In the genomic region with DNA sequence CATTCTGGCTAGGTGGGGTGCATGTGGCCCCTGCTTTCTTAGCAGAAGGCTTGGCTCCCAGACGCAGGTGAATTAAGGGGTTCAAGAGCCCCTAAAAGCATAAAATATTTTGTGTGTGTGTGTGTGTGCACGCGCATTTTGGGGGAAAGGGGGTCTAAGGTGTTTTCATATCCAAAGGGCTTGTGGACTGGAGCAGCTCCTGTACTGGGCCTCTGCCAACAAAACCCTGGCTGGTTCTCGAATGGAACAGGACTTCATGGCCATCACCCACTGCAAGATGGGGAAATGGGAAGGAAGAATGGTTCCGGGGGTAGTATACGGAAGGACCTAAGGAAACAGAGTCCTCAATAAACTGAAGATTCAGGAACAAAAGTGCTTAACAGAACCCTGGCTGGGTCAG, we compare ENCODE assay signal across 11 cellular contexts. TPM values are rescaled to one million over a fixed set of nuclear protein-coding genes. Genes with fewer than 3 reads are reported as not detected.
DNase-seq lines count a peak whose midpoint lies in the region; ATAC-seq and TF ChIP-seq lines count a peak whose summit lies in the region.
"Had no signal": no experiment of that assay in that cellular context is flagged by ENCODE, and none has a peak within 500 bp of the region (broad histone marks: within the 10 kb centered on the region; RNA-seq: fewer than 3 reads in every experiment).

No MANE protein-coding gene starts in this region.

- TF ChIP-seq EP300 in gastroesophageal sphincter (IDR thresholded peaks at IDR 0.05): no peak

- H3K9me3 Mint-ChIP-seq in activated naive CD4-positive, alpha-beta T cell treated with anti-CD3 and anti-CD28 coated beads, Interleukin-2, amount 10 ng/mL, durations not matched to agents 7 days and 5 days: no peaks in the 10 kb centered on the region
- no peaks in the 10 kb centered on the region for H3K9me3 Mint-ChIP-seq in type B pancreatic cell
- H3K9me3 Mint-ChIP-seq: activated T-helper 2 cell treated with anti-CD3 and anti-CD28 coated beads, Interferon-gamma antibody, Interleukin-2, Interleukin-4, amounts not matched to agents 10 μg/mL and 5 μg/mL and 100 μg/mL, durations not matched to agents 14 hours and 24 hours and 36 hours had no signal

- H2AFZ ChIP-seq in trophoblast cell (ENCODE audit: insufficient read depth, low read length, poor library complexity): no peak overlapping the region

- TF ChIP-seq CTCF in gastroesophageal sphincter (IDR thresholded peaks at IDR 0.05) (no peak), type B pancreatic cell (conservative IDR thresholded peaks at IDR 0.05) (no peak)

- peak overlapping the region; percentile 70 for H3K27ac Mint-ChIP-seq in activated naive CD4-positive, alpha-beta T cell treated with anti-CD3 and anti-CD28 coated beads, Interleukin-2, amount 10 ng/mL, durations not matched to agents 7 days and 5 days
- peak overlapping the region; percentile 95 for H3K27ac Mint-ChIP-seq in type B pancreatic cell

- CTCF ChIA-PET in activated naive CD4-positive, alpha-beta T cell treated with anti-CD3 and anti-CD28 coated beads, Interleukin-2, amount 10 ng/mL, durations not matched to agents 7 days and 5 days (lab: Charles Lee): interaction anchor here (0.6 to 5.8 kb wide), 17 partner anchors 8 to 217 kb away, joined by 3 to 39 read pairs (median 5); partner anchors contain the start of genes C12orf57, C1RL, RNU7-1 and SPSB2

- no peak overlapping the region for H2AK5ac ChIP-seq in trophoblast cell (ENCODE audit: low read length)

- peaks cover 31% of the 10 kb centered on the region for H3K36me3 Mint-ChIP-seq in activated naive CD4-positive, alpha-beta T cell treated with anti-CD3 and anti-CD28 coated beads, Interleukin-2, amount 10 ng/mL, durations not matched to agents 7 days and 5 days
- peaks cover 3% of the 10 kb centered on the region for H3K36me3 Mint-ChIP-seq in type B pancreatic cell

- no peaks in the 10 kb centered on the region for H3K9me3 ChIP-seq in gastroesophageal sphincter
- H3K9me3 ChIP-seq in trophoblast cell (ENCODE audit: insufficient read depth, low read depth, low read length): no peaks in the 10 kb centered on the region

- H3K18ac ChIP-seq in trophoblast cell (ENCODE audit: low read length): no peak overlapping the region

- peaks cover 30% of the 10 kb centered on the region for H3K79me1 ChIP-seq in trophoblast cell (ENCODE audit: low read length)

- no peak for TF ChIP-seq POLR2A in gastroesophageal sphincter (IDR thresholded peaks at IDR 0.05)

- H3K4me2 ChIP-seq in trophoblast cell (ENCODE audit: low read length): no peak overlapping the region

- no peak for ATAC-seq in gastroesophageal sphincter

- H3K14ac ChIP-seq in trophoblast cell (ENCODE audit: low read length): no peak overlapping the region

- no peak overlapping the region for H3K4me3 Mint-ChIP-seq in activated naive CD4-positive, alpha-beta T cell treated with anti-CD3 and anti-CD28 coated beads, Interleukin-2, amount 10 ng/mL, durations not matched to agents 7 days and 5 days
- peak overlapping the region; percentile 89 for H3K4me3 Mint-ChIP-seq in type B pancreatic cell

- peaks cover 48% of the 10 kb centered on the region for H3K4me1 Mint-ChIP-seq in activated naive CD4-positive, alpha-beta T cell treated with anti-CD3 and anti-CD28 coated beads, Interleukin-2, amount 10 ng/mL, durations not matched to agents 7 days and 5 days
- H3K4me1 Mint-ChIP-seq in type B pancreatic cell (ENCODE audit: unreplicated experiment): peaks cover 35% of the 10 kb centered on the region

- H2BK5ac ChIP-seq in trophoblast cell (ENCODE audit: low read depth, low read length, poor library complexity): no peak overlapping the region

- H3K36me3 ChIP-seq in gastroesophageal sphincter: peaks cover 0 to 50% of the 10 kb centered on the region in 2 donors
- no peaks in the 10 kb centered on the region for H3K36me3 ChIP-seq in trophoblast cell (ENCODE audit: control insufficient read depth in 1 of 2, insufficient read depth in 2 of 2, low read length in 2 of 2)

- H3K27me3 ChIP-seq in gastroesophageal sphincter: no peaks in the 10 kb centered on the region
- no peaks in the 10 kb centered on the region for H3K27me3 ChIP-seq in trophoblast cell (ENCODE audit: insufficient read depth, low read length)

- no peak for DNase-seq in activated naive CD4-positive, alpha-beta T cell treated with anti-CD3 and anti-CD28 coated beads, Interleukin-2, amount 10 ng/mL, durations not matched to agents 7 days and 5 days
- DNase-seq in activated naive CD4-positive, alpha-beta T cell treated with anti-CD3 and anti-CD28 coated beads, Interleukin-2, amount 50 U/mL, for 16 hours: no peak
- DNase-seq in type B pancreatic cell (ENCODE audit: extremely low spot score, unreplicated experiment) (no peak), trophoblast cell (no peak), GM19238 (ENCODE audit: insufficient read length, low spot score) (no peak)

- H3K4me1 ChIP-seq in gastroesophageal sphincter (peaks cover 9 to 43% (median 19%) of the 10 kb centered on the region in 3 donors), trophoblast cell (ENCODE audit: control insufficient read depth in 1 of 2, insufficient read depth in 2 of 2, low read length in 2 of 2) (peaks cover 24 to 28% of the 10 kb centered on the region in 2 experiments)

- H4K91ac ChIP-seq in trophoblast cell (ENCODE audit: low read depth, low read length): no peak overlapping the region

- no peak overlapping the region for H2BK12ac ChIP-seq in trophoblast cell (ENCODE audit: low read length)

- no peak overlapping the region for H3K4ac ChIP-seq in trophoblast cell (ENCODE audit: low read depth, low read length)

- H4K12ac ChIP-seq in trophoblast cell (ENCODE audit: low read depth, low read length): no peak overlapping the region

- H3K27ac ChIP-seq in gastroesophageal sphincter: peak overlapping the region in 3 of 4 donors; percentile 91 to 100 (median 97)
- H3K27ac ChIP-seq in trophoblast cell (ENCODE audit: low read depth, low read length): no peak overlapping the region
- H3K27ac ChIP-seq: HL-60 had no signal

- peaks cover 23% of the 10 kb centered on the region for H3K27me3 Mint-ChIP-seq in activated naive CD4-positive, alpha-beta T cell treated with anti-CD3 and anti-CD28 coated beads, Interleukin-2, amount 10 ng/mL, durations not matched to agents 7 days and 5 days
- H3K27me3 Mint-ChIP-seq in type B pancreatic cell: peaks cover 3% of the 10 kb centered on the region

- no peak overlapping the region for H2BK120ac ChIP-seq in trophoblast cell (ENCODE audit: insufficient read depth, low read length, poor library complexity)

- no peak overlapping the region for H4K8ac ChIP-seq in trophoblast cell (ENCODE audit: low read depth, low read length)

- 20 to 52% methylated on average over 1 to 5 of the region's 6 CpGs for WGBS in gastroesophageal sphincter (ENCODE audit: low coverage in 1 of 2), 2 donors
- no CpG with 5 or more reads among the region's 6 CpGs for WGBS in trophoblast cell (ENCODE audit: extremely low coverage, insufficient coverage, insufficient read length)

- no peak overlapping the region for H3K23ac ChIP-seq in trophoblast cell (ENCODE audit: low read length)

- H3K4me3 ChIP-seq in gastroesophageal sphincter (no peak overlapping the region), trophoblast cell (ENCODE audit: low read depth, low read length) (no peak overlapping the region)

- no peak overlapping the region for H3K9ac ChIP-seq in trophoblast cell (ENCODE audit: low read length)

- H3K79me2 ChIP-seq in trophoblast cell (ENCODE audit: control insufficient read depth, insufficient read depth, low read length, poor library complexity): peaks cover 18% of the 10 kb centered on the region

RNA-seq across cellular contexts. Expression of gene ATN1, which starts 3.9 kb away (rescaled TPM):
- 100 to 1,000 TPM in 2 of 4 donors, 10 to 100 TPM in 2; 49.0 to 136 (median 95.2) TPM for total RNA-seq in gastroesophageal sphincter
- 131 and 139 TPM in 2 replicates for total RNA-seq in type B pancreatic cell (ENCODE audit: low replicate concordance)
- polyA plus RNA-seq in trophoblast cell (2013): 123 TPM in 2 replicates

RNA-seq across cellular contexts. Expression of gene ENO2, which starts 9.5 kb away (rescaled TPM):
- total RNA-seq in gastroesophageal sphincter (10 to 100 TPM; 31.2 to 68.2 (median 43.5) TPM), type B pancreatic cell (ENCODE audit: low replicate concordance) (32.2 and 33.1 TPM in 2 replicates)
- polyA plus RNA-seq in trophoblast cell (2013): 3.6 and 3.8 TPM in 2 replicates

RNA-seq across cellular contexts. Expression of gene LRRC23, which starts 19.2 kb away (rescaled TPM):
- total RNA-seq in gastroesophageal sphincter (10 to 100 TPM in 3 of 4 donors, 1 to 10 TPM in 1; 8.8 to 16.6 (median 13.6) TPM), type B pancreatic cell (ENCODE audit: low replicate concordance) (10.1 and 20.0 TPM in 2 replicates)
- polyA plus RNA-seq in trophoblast cell (2013): 5.8 and 6.0 TPM in 2 replicates

RNA-seq across cellular contexts. Expression of gene RNU7-1, which starts 19.8 kb away (rescaled TPM):
- total RNA-seq in gastroesophageal sphincter (not detected), type B pancreatic cell (ENCODE audit: low replicate concordance) (not detected in 2 replicates)
- not detected in 2 replicates for polyA plus RNA-seq in trophoblast cell (2013)
- total RNA-seq: activated T-helper 2 cell treated with anti-CD3 and anti-CD28 coated beads, Interferon-gamma antibody, Interleukin-2, Interleukin-4, amounts not matched to agents 10 μg/mL and 5 μg/mL and 100 μg/mL, durations not matched to agents 14 hours and 24 hours and 36 hours; left colon; SK-MEL-5 had no signal
- polyA plus RNA-seq: esophagus had no signal

RNA-seq across cellular contexts. Expression of gene C12orf57, which starts 20.0 kb away (rescaled TPM):
- total RNA-seq in gastroesophageal sphincter: 100 to 1,000 TPM; 172 to 521 (median 367) TPM
- 220 and 275 TPM in 2 replicates for total RNA-seq in type B pancreatic cell (ENCODE audit: low replicate concordance)
- polyA plus RNA-seq in trophoblast cell (2013): 141 and 142 TPM in 2 replicates
